ENCODE assay signal across 8 cellular contexts in the genomic region with DNA sequence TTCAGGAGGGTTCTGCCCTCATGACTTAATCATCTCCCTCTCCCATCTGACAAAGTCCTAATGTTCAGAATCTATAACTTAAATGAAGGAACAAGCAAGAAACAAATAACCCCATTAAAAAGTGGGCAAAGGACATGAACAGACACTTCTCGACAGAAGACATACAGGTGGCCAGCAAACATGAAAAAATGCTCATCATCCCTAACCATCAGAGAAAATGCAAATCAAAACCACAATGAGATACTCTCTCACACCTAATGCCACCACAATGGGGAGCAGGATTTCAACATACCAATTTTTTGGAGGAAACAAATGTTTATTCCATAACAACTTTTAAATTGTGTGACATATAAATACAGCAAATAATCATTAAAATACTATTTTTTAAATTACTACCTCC. TPM values are rescaled to one million over a fixed set of nuclear protein-coding genes. Genes with fewer than 3 reads are reported as not detected.
"Had no signal": no experiment of that assay in that cellular context is flagged by ENCODE, and none has a peak within 500 bp of the region (broad histone marks: within the 10 kb centered on the region; RNA-seq: fewer than 3 reads in every experiment).

No MANE protein-coding gene starts in this region.

- DNase-seq: H9, HCEC 1CT, HFFc6, IMR-90, KG1 had no signal

- H3K4me3 ChIP-seq: GM23338, K562 had no signal

- H3K4me2 ChIP-seq: GM23338 had no signal

- ATAC-seq: GM23338, K562 had no signal

- H2AFZ ChIP-seq: GM23338 had no signal

RNA-seq across cellular contexts. Expression of a gene that starts 3.0 kb away (rescaled TPM):
- total RNA-seq: HT-29 had no signal
